In genomic region chr9:126162611-126163381, GRCh38 we compare ENCODE assay signal across 16 cellular contexts.
"Had no signal": no experiment of that assay in that cellular context is flagged by ENCODE, and none has a peak within 500 bp of the region (broad histone marks: within the 10 kb centered on the region; RNA-seq: fewer than 3 reads in every experiment).

No MANE protein-coding gene starts in this region.

- H3K9me3 Mint-ChIP-seq: T-helper 1 cell treated with Interleukin-12 subunit alpha and Interleukin-12 subunit beta and Interleukin-4 antibody, amounts not matched to agents 30 μg/mL and 1 μg/mL, for 36 hours had no signal

- H3K9me3 ChIP-seq: body of pancreas, mucosa of descending colon, tibial nerve had no signal

- H3K36me3 Mint-ChIP-seq: activated naive CD8-positive, alpha-beta T cell; naive thymus-derived CD4-positive, alpha-beta T cell had no signal

- H3K27ac ChIP-seq: body of pancreas, tibial nerve had no signal

- DNase-seq: activated CD4-positive, alpha-beta T cell treated with anti-CD3 and anti-CD28 coated beads for 36 hours; activated T-cell treated with anti-CD3 and anti-CD28 coated beads, Interleukin-2, amount 50 U/mL, for 1 hour; amygdala; body of pancreas; effector memory CD4-positive, alpha-beta T cell; foreskin fibroblast; hippocampal formation; mucosa of descending colon; naive thymus-derived CD4-positive, alpha-beta T cell; SHP77 treated with DMSO at 0.1 percent for 48 hours; stimulated activated CD4-positive, alpha-beta T cell treated with anti-CD3 and anti-CD28 coated beads, Interleukin-4, amount 100 ng/mL, for 24 hours; stimulated activated naive CD4-positive, alpha-beta T cell; substantia nigra had no signal

- H3K27ac Mint-ChIP-seq: activated CD4-positive, alpha-beta T cell treated with anti-CD3 and anti-CD28 coated beads for 36 hours; activated naive CD8-positive, alpha-beta T cell; naive thymus-derived CD4-positive, alpha-beta T cell; T-helper 1 cell treated with Interleukin-12 subunit alpha and Interleukin-12 subunit beta and Interleukin-4 antibody, amounts not matched to agents 30 μg/mL and 1 μg/mL, for 36 hours had no signal

- H3K27me3 ChIP-seq: body of pancreas, tibial nerve had no signal

- H3K4me3 Mint-ChIP-seq: activated CD4-positive, alpha-beta T cell treated with anti-CD3 and anti-CD28 coated beads for 36 hours; activated naive CD8-positive, alpha-beta T cell; naive thymus-derived CD4-positive, alpha-beta T cell; T-helper 1 cell treated with Interleukin-12 subunit alpha and Interleukin-12 subunit beta and Interleukin-4 antibody, amounts not matched to agents 30 μg/mL and 1 μg/mL, for 36 hours had no signal

- H3K36me3 ChIP-seq: tibial nerve had no signal

- H3K4me1 Mint-ChIP-seq: activated CD4-positive, alpha-beta T cell treated with anti-CD3 and anti-CD28 coated beads for 36 hours; naive thymus-derived CD4-positive, alpha-beta T cell had no signal

- H3K4me3 ChIP-seq: body of pancreas, mucosa of descending colon, tibial nerve had no signal

- ATAC-seq: activated CD4-positive, alpha-beta T cell treated with anti-CD3 and anti-CD28 coated beads for 36 hours; body of pancreas; mucosa of descending colon; naive thymus-derived CD4-positive, alpha-beta T cell had no signal

- H3K4me1 ChIP-seq: body of pancreas, tibial nerve had no signal
